ENCODE assay signal across 8 cellular contexts in genomic region chr4:472881-473574, GRCh38. TPM values are rescaled to one million over a fixed set of nuclear protein-coding genes. Genes with fewer than 3 reads are reported as not detected.
DNase-seq lines count a peak whose midpoint lies in the region; ATAC-seq and TF ChIP-seq lines count a peak whose summit lies in the region.

No MANE protein-coding gene starts in this region.

- WGBS in HUES64: 7% methylated on average over 17 of the region's 17 CpGs

- no peak for ATAC-seq in stimulated activated memory B cell treated with anti-CD40 and anti-IgM and Interleukin-4, amounts not matched to agents 10 μg/mL and 1 μg/mL and 100 μg/mL, for 72 hours
- no peak for ATAC-seq in HG03175 (IDR thresholded peaks at IDR 0.05; ENCODE audit: unreplicated experiment)

- no peak for TF ChIP-seq CTCF in GM06990 (IDR thresholded peaks at IDR 0.05; ENCODE audit: insufficient read depth, low read length, poor library complexity, severe bottlenecking)

- peaks cover 31% of the 10 kb centered on the region; the same call in 1 of the 2 replicates for H3K9me3 ChIP-seq in HUES64 (ENCODE audit: insufficient read depth, low read depth, low read length)

- H3K27me3 ChIP-seq in GM06990 (replicated peaks; ENCODE audit: control insufficient read depth, insufficient read depth, low read length) (no peaks in the 10 kb centered on the region), HUES64 (ENCODE audit: insufficient read depth, low read length) (no peaks in the 10 kb centered on the region)

- H3K9me3 Mint-ChIP-seq in immature natural killer cell: peaks cover 5 to 20% (median 11%) of the 10 kb centered on the region in 6 donors
- peaks cover 20% of the 10 kb centered on the region for H3K9me3 Mint-ChIP-seq in stimulated activated memory B cell treated with anti-CD40 and anti-IgM and Interleukin-4, amounts not matched to agents 10 μg/mL and 1 μg/mL and 100 μg/mL, for 72 hours

- 0 out of 2 replicates have a peak, but pooled peaks cover 3% of the 10 kb centered on the region for H3K4me1 ChIP-seq in HUES64 (ENCODE audit: insufficient read depth, low read length)

- H3K36me3 Mint-ChIP-seq in immature natural killer cell: peaks cover 29 to 47% (median 35%) of the 10 kb centered on the region in 3 donors
- peaks cover 68% of the 10 kb centered on the region for H3K36me3 Mint-ChIP-seq in stimulated activated memory B cell treated with anti-CD40 and anti-IgM and Interleukin-4, amounts not matched to agents 10 μg/mL and 1 μg/mL and 100 μg/mL, for 72 hours

- H3K4me3 Mint-ChIP-seq in immature natural killer cell: peak overlapping the region; percentile 97 to 100 (median 99)
- peak overlapping the region; percentile 87 for H3K4me3 Mint-ChIP-seq in stimulated activated memory B cell treated with anti-CD40 and anti-IgM and Interleukin-4, amounts not matched to agents 10 μg/mL and 1 μg/mL and 100 μg/mL, for 72 hours

- H3K36me3 ChIP-seq in GM06990 (ENCODE audit: control insufficient read depth, insufficient read depth, low read length) (peaks cover 9% of the 10 kb centered on the region), HUES64 (ENCODE audit: insufficient read depth, low read length) (peaks cover 49% of the 10 kb centered on the region)

- H3K27ac Mint-ChIP-seq in immature natural killer cell: peak overlapping the region; percentile 98 to 100 (median 99)
- H3K27ac Mint-ChIP-seq in stimulated activated memory B cell treated with anti-CD40 and anti-IgM and Interleukin-4, amounts not matched to agents 10 μg/mL and 1 μg/mL and 100 μg/mL, for 72 hours: peak overlapping the region; percentile 100

- H3K27me3 Mint-ChIP-seq in immature natural killer cell (ENCODE audit: low read depth in 3 of 3): peaks cover 5 to 8% (median 6%) of the 10 kb centered on the region in 3 donors
- no peaks in the 10 kb centered on the region for H3K27me3 Mint-ChIP-seq in stimulated activated memory B cell treated with anti-CD40 and anti-IgM and Interleukin-4, amounts not matched to agents 10 μg/mL and 1 μg/mL and 100 μg/mL, for 72 hours

- H3K4me3 ChIP-seq in GM06990 (replicated peaks; ENCODE audit: low read depth, low read length): peak overlapping the region; percentile 89
- H3K4me3 ChIP-seq in HUES64 (ENCODE audit: low read length): peak overlapping the region; percentile 80

- H3K27ac ChIP-seq in HUES64 (ENCODE audit: low read depth, low read length): peak overlapping the region; percentile 93

- H3K9ac ChIP-seq in HUES64 (ENCODE audit: low read depth, low read length): peak overlapping the region; percentile 96

- no peak for DNase-seq in GM06990 (ENCODE audit: extremely low read depth, insufficient read length)
- DNase-seq in amniotic epithelial cell (ENCODE audit: low read depth): peak; percentile 8
- no peak for DNase-seq in immature natural killer cell
- DNase-seq in middle frontal gyrus (ENCODE audit: extremely low spot score, low spot score): no peak
- no peak for DNase-seq in GF-D8 (lab: John Stamatoyannopoulos, UW)

- peaks cover 63 to 78% of the 10 kb centered on the region in 2 donors for H3K4me1 Mint-ChIP-seq in immature natural killer cell
- peaks cover 28% of the 10 kb centered on the region for H3K4me1 Mint-ChIP-seq in stimulated activated memory B cell treated with anti-CD40 and anti-IgM and Interleukin-4, amounts not matched to agents 10 μg/mL and 1 μg/mL and 100 μg/mL, for 72 hours

RNA-seq across cellular contexts. Expression of gene ZNF721, which starts 25.9 kb away (rescaled TPM):
- polyA plus RNA-seq in HUES64 (2013, experiment 1 of 2): 38.6 TPM
- 39.4 TPM for polyA plus RNA-seq in HUES64 (2013, experiment 2 of 2)
- 10 to 100 TPM; 16.3 to 30.4 (median 23.0) TPM for polyA plus RNA-seq in immature natural killer cell

RNA-seq across cellular contexts. Expression of gene PIGG, which starts 26.0 kb away (rescaled TPM):
- polyA plus RNA-seq in HUES64 (2013, experiment 1 of 2): 28.9 TPM
- 22.3 TPM for polyA plus RNA-seq in HUES64 (2013, experiment 2 of 2)
- polyA plus RNA-seq in immature natural killer cell: 10 to 100 TPM; 22.8 to 30.6 (median 24.9) TPM
